1 cellular context compared by ENCODE assay signal in genomic region chr18:76488190-76488589, GRCh38.
TF ChIP-seq lines count a peak whose summit lies in the region.

No MANE protein-coding gene starts in this region.

TF ChIP-seq in HepG2, 621 proteins besides CTCF, POLR2A, EP300 and RAD21:
- TF ChIP-seq ZNF446 (CRISPR knock-in tag; IDR thresholded peaks at IDR 0.05) = no peak
- TF ChIP-seq ZNF496 (CRISPR knock-in tag; IDR thresholded peaks at IDR 0.05; ENCODE audit: insufficient replicate concordance) = no peak
- no peak for TF ChIP-seq ZSCAN20 (CRISPR knock-in tag; IDR thresholded peaks at IDR 0.05; ENCODE audit: borderline replicate concordance)
- TF ChIP-seq ZNF879 (CRISPR knock-in tag; IDR thresholded peaks at IDR 0.05) = no peak
- no peak for TF ChIP-seq MXD3 (CRISPR knock-in tag; IDR thresholded peaks at IDR 0.05)
- TF ChIP-seq ZEB1 (IDR thresholded peaks at IDR 0.05; ENCODE audit: insufficient replicate concordance, low read depth) = no peak
- no peak for TF ChIP-seq ZNF678 (CRISPR knock-in tag; IDR thresholded peaks at IDR 0.05)
- no peak for TF ChIP-seq TFDP2 (CRISPR knock-in tag; IDR thresholded peaks at IDR 0.05)
- no peak for TF ChIP-seq ZNF552 (CRISPR knock-in tag; IDR thresholded peaks at IDR 0.05; ENCODE audit: borderline replicate concordance)
- no peak for TF ChIP-seq ZFP41 (CRISPR knock-in tag; IDR thresholded peaks at IDR 0.05; ENCODE audit: borderline replicate concordance)
- TF ChIP-seq MAFK (conservative IDR thresholded peaks at IDR 0.05 in 1 of 2, IDR thresholded peaks at IDR 0.05 in 1 of 2; ENCODE audit: low read length in 2 of 2) = no peak
- TF ChIP-seq ATF6 (CRISPR knock-in tag; conservative IDR thresholded peaks at IDR 0.05) = no peak
- no peak for TF ChIP-seq REL (CRISPR knock-in tag; conservative IDR thresholded peaks at IDR 0.05)
- TF ChIP-seq KMT2B (CRISPR knock-in tag; IDR thresholded peaks at IDR 0.05) = no peak
- no peak for TF ChIP-seq MEF2D (CRISPR knock-in tag; IDR thresholded peaks at IDR 0.05)
- TF ChIP-seq TBP (CRISPR knock-in tag; IDR thresholded peaks at IDR 0.05) = no peak
- TF ChIP-seq PCBP2 (optimal IDR thresholded peaks at IDR 0.05; ENCODE audit: low read depth, low read length, poor library complexity, severe bottlenecking) = no peak
- no peak for TF ChIP-seq ZNF691 (CRISPR knock-in tag; IDR thresholded peaks at IDR 0.05; ENCODE audit: borderline replicate concordance, low read depth)
- TF ChIP-seq TFAP4 (IDR thresholded peaks at IDR 0.05; ENCODE audit: borderline replicate concordance, low read depth) = no peak
- no peak for TF ChIP-seq ATAD3A (CRISPR knock-in tag; IDR thresholded peaks at IDR 0.05)
